Comparison of ENCODE assay signal across 1 cellular context in the genomic region with DNA sequence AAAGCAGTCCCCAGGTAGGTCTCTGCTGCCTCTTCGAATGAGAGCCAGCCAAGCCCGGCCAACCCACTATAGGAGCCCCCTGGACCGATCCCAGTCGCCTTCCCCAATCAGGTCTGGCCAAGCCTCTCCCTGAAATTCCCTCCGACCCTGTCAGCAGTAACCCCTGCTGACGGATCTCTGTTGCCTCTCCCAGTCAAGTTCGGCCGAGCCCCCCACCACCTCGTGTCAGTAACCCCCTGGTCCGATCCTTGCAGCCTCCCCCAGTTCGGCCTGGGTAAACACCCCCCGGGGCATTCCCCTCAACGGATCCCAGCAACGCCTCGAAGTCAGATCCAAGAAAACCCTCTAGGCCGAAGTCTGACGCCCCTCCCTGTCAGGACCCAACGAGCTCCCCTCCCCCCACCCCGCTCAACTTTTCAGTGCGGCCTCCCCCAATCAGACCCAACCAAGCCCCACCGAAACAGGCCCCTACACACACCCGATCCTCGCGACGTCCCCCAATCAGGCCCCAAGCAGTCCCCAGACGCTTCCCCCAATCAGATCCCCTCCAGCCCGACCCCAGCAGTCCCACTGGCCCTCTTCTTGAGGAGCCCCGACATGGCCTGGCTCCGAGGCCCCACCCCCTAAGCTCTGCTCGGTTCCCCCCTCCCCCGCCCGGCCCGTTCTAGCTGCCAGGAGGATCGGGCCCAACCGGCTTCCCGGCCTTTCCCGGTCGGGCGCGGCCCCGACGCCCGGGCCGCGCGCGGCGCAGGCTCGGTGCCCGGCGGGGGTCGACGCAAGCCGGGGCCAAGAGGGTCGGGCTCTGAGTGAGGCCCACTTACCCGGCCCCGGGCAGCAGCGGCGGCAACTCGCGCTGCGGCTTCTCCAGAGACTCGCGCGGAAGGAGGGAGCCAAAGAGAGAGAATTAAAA.
A peak's percentile ranks its signal among the peaks of the same experiment; 100 is the strongest.
TF ChIP-seq lines count a peak whose summit lies in the region.

No MANE protein-coding gene starts in this region.

TF ChIP-seq in K562, 482 proteins besides CTCF, POLR2A, EP300 and RAD21 (continued from another document):
- TF ChIP-seq ZNF740 (CRISPR knock-in tag; IDR thresholded peaks at IDR 0.05), result no peak
- no peak for TF ChIP-seq ZNF740 (tag; IDR thresholded peaks at IDR 0.05)
- TF ChIP-seq DACH1 (IDR thresholded peaks at IDR 0.05; ENCODE audit: partially characterized antibody), result no peak
- TF ChIP-seq HMG20A (CRISPR knock-in tag; conservative IDR thresholded peaks at IDR 0.05), result no peak
- TF ChIP-seq TCF7 (IDR thresholded peaks at IDR 0.05; ENCODE audit: borderline replicate concordance), result no peak
- TF ChIP-seq MAFF (IDR thresholded peaks at IDR 0.05; ENCODE audit: low read length), result no peak
- no peak for TF ChIP-seq SMARCE1 (IDR thresholded peaks at IDR 0.05)
- TF ChIP-seq ZNF12 (CRISPR knock-in tag; IDR thresholded peaks at IDR 0.05), result no peak
- TF ChIP-seq CEBPZ (IDR thresholded peaks at IDR 0.05; ENCODE audit: borderline replicate concordance, low read depth, low read length), result no peak
- no peak for TF ChIP-seq ESRRA (IDR thresholded peaks at IDR 0.05; ENCODE audit: borderline replicate concordance, low read depth)
- TF ChIP-seq ASH1L (IDR thresholded peaks at IDR 0.05; ENCODE audit: borderline replicate concordance, low read depth, partially characterized antibody), result no peak
- TF ChIP-seq, protein P1, sequence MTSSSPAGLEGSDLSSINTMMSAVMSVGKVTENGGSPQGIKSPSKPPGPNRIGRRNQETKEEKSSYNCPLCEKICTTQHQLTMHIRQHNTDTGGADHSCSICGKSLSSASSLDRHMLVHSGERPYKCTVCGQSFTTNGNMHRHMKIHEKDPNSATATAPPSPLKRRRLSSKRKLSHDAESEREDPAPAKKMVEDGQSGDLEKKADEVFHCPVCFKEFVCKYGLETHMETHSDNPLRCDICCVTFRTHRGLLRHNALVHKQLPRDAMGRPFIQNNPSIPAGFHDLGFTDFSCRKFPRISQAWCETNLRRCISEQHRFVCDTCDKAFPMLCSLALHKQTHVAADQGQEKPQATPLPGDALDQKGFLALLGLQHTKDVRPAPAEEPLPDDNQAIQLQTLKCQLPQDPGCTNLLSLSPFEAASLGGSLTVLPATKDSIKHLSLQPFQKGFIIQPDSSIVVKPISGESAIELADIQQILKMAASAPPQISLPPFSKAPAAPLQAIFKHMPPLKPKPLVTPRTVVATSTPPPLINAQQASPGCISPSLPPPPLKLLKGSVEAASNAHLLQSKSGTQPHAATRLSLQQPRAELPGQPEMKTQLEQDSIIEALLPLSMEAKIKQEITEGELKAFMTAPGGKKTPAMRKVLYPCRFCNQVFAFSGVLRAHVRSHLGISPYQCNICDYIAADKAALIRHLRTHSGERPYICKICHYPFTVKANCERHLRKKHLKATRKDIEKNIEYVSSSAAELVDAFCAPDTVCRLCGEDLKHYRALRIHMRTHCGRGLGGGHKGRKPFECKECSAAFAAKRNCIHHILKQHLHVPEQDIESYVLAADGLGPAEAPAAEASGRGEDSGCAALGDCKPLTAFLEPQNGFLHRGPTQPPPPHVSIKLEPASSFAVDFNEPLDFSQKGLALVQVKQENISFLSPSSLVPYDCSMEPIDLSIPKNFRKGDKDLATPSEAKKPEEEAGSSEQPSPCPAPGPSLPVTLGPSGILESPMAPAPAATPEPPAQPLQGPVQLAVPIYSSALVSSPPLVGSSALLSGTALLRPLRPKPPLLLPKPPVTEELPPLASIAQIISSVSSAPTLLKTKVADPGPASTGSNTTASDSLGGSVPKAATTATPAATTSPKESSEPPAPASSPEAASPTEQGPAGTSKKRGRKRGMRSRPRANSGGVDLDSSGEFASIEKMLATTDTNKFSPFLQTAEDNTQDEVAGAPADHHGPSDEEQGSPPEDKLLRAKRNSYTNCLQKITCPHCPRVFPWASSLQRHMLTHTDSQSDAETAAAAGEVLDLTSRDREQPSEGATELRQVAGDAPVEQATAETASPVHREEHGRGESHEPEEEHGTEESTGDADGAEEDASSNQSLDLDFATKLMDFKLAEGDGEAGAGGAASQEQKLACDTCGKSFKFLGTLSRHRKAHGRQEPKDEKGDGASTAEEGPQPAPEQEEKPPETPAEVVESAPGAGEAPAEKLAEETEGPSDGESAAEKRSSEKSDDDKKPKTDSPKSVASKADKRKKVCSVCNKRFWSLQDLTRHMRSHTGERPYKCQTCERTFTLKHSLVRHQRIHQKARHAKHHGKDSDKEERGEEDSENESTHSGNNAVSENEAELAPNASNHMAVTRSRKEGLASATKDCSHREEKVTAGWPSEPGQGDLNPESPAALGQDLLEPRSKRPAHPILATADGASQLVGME (CRISPR knock-in tag; IDR thresholded peaks at IDR 0.05), result no peak
- TF ChIP-seq ZNF766 (CRISPR knock-in tag; conservative IDR thresholded peaks at IDR 0.05), result no peak
- TF ChIP-seq SOX6 (IDR thresholded peaks at IDR 0.05), result no peak
- no peak for TF ChIP-seq CBX5 (IDR thresholded peaks at IDR 0.05; ENCODE audit: borderline replicate concordance, low read depth)
- no peak for TF ChIP-seq ELF4 (CRISPR knock-in tag; IDR thresholded peaks at IDR 0.05)
- no peak for TF ChIP-seq NCOA6 (IDR thresholded peaks at IDR 0.05)
- TF ChIP-seq BRD4 (IDR thresholded peaks at IDR 0.05), result peak; percentile 71; the same call in 1 of the 2 replicates
- TF ChIP-seq SIN3A (IDR thresholded peaks at IDR 0.05; ENCODE audit: borderline replicate concordance in 2 of 2, control insufficient read depth in 1 of 2, low read depth in 2 of 2, low read length in 2 of 2), result peak in 1 of 2 experiments; percentile 5; a peak in 1 of 4 replicates
- TF ChIP-seq TAF7 (tag; IDR thresholded peaks at IDR 0.05), result 0 out of 2 replicates have a peak, but pooled peaks have one; percentile 29
- no peak for TF ChIP-seq MED1 (CRISPR knock-in tag; IDR thresholded peaks at IDR 0.05; ENCODE audit: borderline replicate concordance)
- TF ChIP-seq GATAD2B (IDR thresholded peaks at IDR 0.05; ENCODE audit: borderline replicate concordance), result 0 out of 2 replicates have a peak, but pooled peaks have one; percentile 54
- no peak for TF ChIP-seq HNRNPH1 (optimal IDR thresholded peaks at IDR 0.05; ENCODE audit: low read depth, low read length)
- no peak; the same call in 1 of the 2 replicates for TF ChIP-seq POLR2G (IDR thresholded peaks at IDR 0.05; ENCODE audit: low read depth, low read length)
- TF ChIP-seq ZFP30 (CRISPR knock-in tag; IDR thresholded peaks at IDR 0.05; ENCODE audit: borderline replicate concordance), result no peak
- peak; percentile 87; the same call in 1 of the 2 replicates for TF ChIP-seq RBFOX2 (IDR thresholded peaks at IDR 0.05; ENCODE audit: low read depth, low read length)
- no peak for TF ChIP-seq RBM22 (IDR thresholded peaks at IDR 0.05; ENCODE audit: low read depth, low read length, poor library complexity, severe bottlenecking)
- TF ChIP-seq, protein P2, sequence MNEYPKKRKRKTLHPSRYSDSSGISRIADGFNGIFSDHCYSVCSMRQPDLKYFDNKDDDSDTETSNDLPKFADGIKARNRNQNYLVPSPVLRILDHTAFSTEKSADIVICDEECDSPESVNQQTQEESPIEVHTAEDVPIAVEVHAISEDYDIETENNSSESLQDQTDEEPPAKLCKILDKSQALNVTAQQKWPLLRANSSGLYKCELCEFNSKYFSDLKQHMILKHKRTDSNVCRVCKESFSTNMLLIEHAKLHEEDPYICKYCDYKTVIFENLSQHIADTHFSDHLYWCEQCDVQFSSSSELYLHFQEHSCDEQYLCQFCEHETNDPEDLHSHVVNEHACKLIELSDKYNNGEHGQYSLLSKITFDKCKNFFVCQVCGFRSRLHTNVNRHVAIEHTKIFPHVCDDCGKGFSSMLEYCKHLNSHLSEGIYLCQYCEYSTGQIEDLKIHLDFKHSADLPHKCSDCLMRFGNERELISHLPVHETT (CRISPR knock-in tag; conservative IDR thresholded peaks at IDR 0.05 in 1 of 2, IDR thresholded peaks at IDR 0.05 in 1 of 2), result no peak
- TF ChIP-seq, protein P3, sequence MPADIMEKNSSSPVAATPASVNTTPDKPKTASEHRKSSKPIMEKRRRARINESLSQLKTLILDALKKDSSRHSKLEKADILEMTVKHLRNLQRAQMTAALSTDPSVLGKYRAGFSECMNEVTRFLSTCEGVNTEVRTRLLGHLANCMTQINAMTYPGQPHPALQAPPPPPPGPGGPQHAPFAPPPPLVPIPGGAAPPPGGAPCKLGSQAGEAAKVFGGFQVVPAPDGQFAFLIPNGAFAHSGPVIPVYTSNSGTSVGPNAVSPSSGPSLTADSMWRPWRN (IDR thresholded peaks at IDR 0.05; ENCODE audit: low read depth), result no peak
- no peak for TF ChIP-seq ZNF347 (CRISPR knock-in tag; IDR thresholded peaks at IDR 0.05; ENCODE audit: low read depth)
- TF ChIP-seq MNT (conservative IDR thresholded peaks at IDR 0.05), result no peak; a peak in 1 of 4 replicates
- TF ChIP-seq ZNF354B (CRISPR knock-in tag; IDR thresholded peaks at IDR 0.05), result no peak
- no peak for TF ChIP-seq NUFIP1 (IDR thresholded peaks at IDR 0.05; ENCODE audit: partially characterized antibody)
- peak in 1 of 2 experiments; percentile 47; a peak in 1 of 4 replicates for TF ChIP-seq MLLT1 (IDR thresholded peaks at IDR 0.05)
- no peak for TF ChIP-seq ZNF695 (CRISPR knock-in tag; IDR thresholded peaks at IDR 0.05)
- TF ChIP-seq RBM17 (IDR thresholded peaks at IDR 0.05; ENCODE audit: borderline replicate concordance, low read depth, low read length), result no peak
- TF ChIP-seq E2F3 (CRISPR knock-in tag; IDR thresholded peaks at IDR 0.05), result no peak
- TF ChIP-seq ATF1 (CRISPR knock-in tag; IDR thresholded peaks at IDR 0.05), result no peak
- TF ChIP-seq ATF1 (tag; IDR thresholded peaks at IDR 0.05), result no peak
- no peak for TF ChIP-seq MECOM (CRISPR knock-in tag; IDR thresholded peaks at IDR 0.05)
- TF ChIP-seq MAX (CRISPR knock-in tag; IDR thresholded peaks at IDR 0.05), result no peak
- TF ChIP-seq ZC3H8 (IDR thresholded peaks at IDR 0.05), result no peak
